Comparison of ENCODE assay signal across 8 cellular contexts in the genomic region with DNA sequence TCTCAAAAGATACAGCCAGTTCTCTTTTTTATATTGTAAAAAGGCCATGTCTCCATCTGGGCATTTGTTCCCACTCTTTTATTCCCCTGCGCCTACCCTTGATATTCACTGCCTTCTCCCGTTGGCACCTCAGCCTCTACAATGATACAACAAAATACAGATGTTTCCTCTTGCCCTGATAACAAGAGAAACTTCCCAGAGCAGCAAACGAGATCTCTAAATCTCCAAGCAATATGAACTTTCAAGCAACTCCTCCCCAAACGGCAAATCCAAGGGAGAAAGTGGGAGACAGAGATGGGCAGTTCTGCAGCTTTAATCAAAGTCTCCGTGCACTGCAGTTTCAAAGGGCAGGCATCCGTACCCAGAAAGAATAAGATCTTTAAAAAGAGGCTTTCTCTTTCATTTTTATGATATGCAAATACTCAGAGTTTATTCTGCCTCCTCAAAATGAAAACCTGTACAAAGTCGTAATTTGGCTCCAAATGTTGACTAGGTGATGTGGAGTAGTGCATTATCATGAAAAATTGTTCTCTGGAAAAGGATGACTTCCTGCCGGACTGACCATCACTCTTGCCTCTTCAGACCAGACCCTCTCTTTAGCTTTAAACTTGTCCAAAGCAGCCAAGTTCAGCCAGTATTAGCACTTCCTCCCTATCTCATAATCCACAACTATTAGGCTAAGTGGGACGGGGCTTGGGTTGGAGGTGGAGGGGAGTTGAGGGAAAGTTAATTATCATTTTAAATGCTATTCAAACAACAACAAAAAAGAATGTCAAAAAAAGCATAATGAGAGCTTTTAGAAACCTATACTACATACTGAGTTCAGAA. TPM values are rescaled to one million over a fixed set of nuclear protein-coding genes. Genes with fewer than 3 reads are reported as not detected.
A peak's percentile ranks its signal among the peaks of the same experiment; 100 is the strongest.
DNase-seq lines count a peak whose midpoint lies in the region; ATAC-seq and TF ChIP-seq lines count a peak whose summit lies in the region.

No MANE protein-coding gene starts in this region.

- H3K9ac ChIP-seq in HUES6 (ENCODE audit: low read length): no peak overlapping the region

- TF ChIP-seq CTCF in AG09309 (IDR thresholded peaks at IDR 0.05; ENCODE audit: control insufficient read depth, insufficient read depth, low read depth, low read length, missing control alignments): no peak
- TF ChIP-seq CTCF in osteoblast (IDR thresholded peaks at IDR 0.05; ENCODE audit: extremely low read depth, low read depth, low read length): no peak

- H3K36me3 ChIP-seq in HUES6 (ENCODE audit: control insufficient read depth, insufficient read depth, low read length) (no peaks in the 10 kb centered on the region), esophagus (ENCODE audit: control insufficient read depth in 2 of 2, insufficient read depth in 2 of 2, low read length in 1 of 2) (no peaks in the 10 kb centered on the region), osteoblast (ENCODE audit: insufficient read depth, low read length) (no peaks in the 10 kb centered on the region)

- DNase-seq in AG09309 (ENCODE audit: low read depth): no peak
- DNase-seq in osteoblast (ENCODE audit: insufficient read length, low spot score, missing footprints): no peak
- DNase-seq in HCEC 1CT: no peak
- no peak for DNase-seq in DMS79 treated with DMSO at 0.1 percent for 48 hours (lab: John Stamatoyannopoulos, UW)
- DNase-seq in NCI-H146 (lab: John Stamatoyannopoulos, UW): no peak

- peaks cover 14% of the 10 kb centered on the region for H3K4me1 ChIP-seq in HUES6 (ENCODE audit: control insufficient read depth, insufficient read depth, low read length)
- H3K4me1 ChIP-seq in esophagus (ENCODE audit: control insufficient read depth in 2 of 2, insufficient read depth in 2 of 2, low read length in 1 of 2): peaks cover 0 to 3% of the 10 kb centered on the region in 2 donors
- H3K4me1 ChIP-seq in osteoblast (ENCODE audit: insufficient read depth, low read length): peaks cover 23% of the 10 kb centered on the region

- H3K27me3 ChIP-seq in HUES6 (ENCODE audit: control insufficient read depth, insufficient read depth, low read length): no peaks in the 10 kb centered on the region
- H3K27me3 ChIP-seq in esophagus (ENCODE audit: control insufficient read depth in 1 of 2, insufficient read depth in 2 of 2, low read length in 2 of 2): no peaks in the 10 kb centered on the region
- H3K27me3 ChIP-seq in osteoblast (ENCODE audit: insufficient read depth, low read length): no peaks in the 10 kb centered on the region

- H4K20me1 ChIP-seq in osteoblast (ENCODE audit: insufficient read depth, low read length): no peaks in the 10 kb centered on the region

- H3K4me2 ChIP-seq in osteoblast (ENCODE audit: insufficient read depth, low read length): peak overlapping the region; percentile 90

- 34 to 39% methylated on average over 9 of the region's 9 CpGs for WGBS in esophagus, 2 donors

- H3K27ac ChIP-seq in HUES6 (ENCODE audit: low read depth, low read length) (no peak overlapping the region), esophagus (ENCODE audit: low read depth in 2 of 2, low read length in 1 of 2) (no peak overlapping the region), osteoblast (ENCODE audit: low read depth, low read length) (peak overlapping the region; percentile 44)

- H3K4me3 ChIP-seq in AG09309 (ENCODE audit: control insufficient read depth, low read depth, low read length) (peak overlapping the region; percentile 40), HUES6 (ENCODE audit: low read depth, low read length) (peak overlapping the region; percentile 41; the same call in 1 of the 2 replicates), esophagus (ENCODE audit: low read depth in 1 of 2, low read length in 2 of 2) (peak overlapping the region; percentile 5 to 31), osteoblast (ENCODE audit: insufficient read depth, low read length) (peak overlapping the region; percentile 77)

- H2AFZ ChIP-seq in osteoblast (ENCODE audit: low read length): peak overlapping the region; percentile 88

- no peak for ATAC-seq in GM19467 (IDR thresholded peaks at IDR 0.05; ENCODE audit: unreplicated experiment)

- H3K9me3 ChIP-seq in HUES6 (ENCODE audit: control insufficient read depth, insufficient read depth, low read depth, low read length): no peaks in the 10 kb centered on the region
- no peaks in the 10 kb centered on the region for H3K9me3 ChIP-seq in esophagus (ENCODE audit: control insufficient read depth in 2 of 2, insufficient read depth in 1 of 2, low read depth in 1 of 2, low read length in 1 of 2)
- H3K9me3 ChIP-seq in osteoblast (ENCODE audit: low read depth, low read length): no peaks in the 10 kb centered on the region

- H3K79me2 ChIP-seq in osteoblast (ENCODE audit: insufficient read depth, low read length): peaks cover 50% of the 10 kb centered on the region

RNA-seq across cellular contexts. Expression of gene HGF, which starts 0.7 kb away (rescaled TPM):
- under 1 TPM; 0.12 to 0.47 TPM for polyA plus RNA-seq in esophagus
- total RNA-seq in osteoblast: 41.3 and 69.8 TPM in 2 replicates

Comparison
In these comparisons a context has a peak if more than half of its experiments do, and no peak if none do; other contexts are left out.
1. H3K4me3 ChIP-seq: peak in every context shown above with its lines; median percentile 77 in osteoblast; 41 in HUES6; 40 in AG09309; 18 in esophagus.